Comparison of ENCODE assay signal across 8 cellular contexts in the genomic region with DNA sequence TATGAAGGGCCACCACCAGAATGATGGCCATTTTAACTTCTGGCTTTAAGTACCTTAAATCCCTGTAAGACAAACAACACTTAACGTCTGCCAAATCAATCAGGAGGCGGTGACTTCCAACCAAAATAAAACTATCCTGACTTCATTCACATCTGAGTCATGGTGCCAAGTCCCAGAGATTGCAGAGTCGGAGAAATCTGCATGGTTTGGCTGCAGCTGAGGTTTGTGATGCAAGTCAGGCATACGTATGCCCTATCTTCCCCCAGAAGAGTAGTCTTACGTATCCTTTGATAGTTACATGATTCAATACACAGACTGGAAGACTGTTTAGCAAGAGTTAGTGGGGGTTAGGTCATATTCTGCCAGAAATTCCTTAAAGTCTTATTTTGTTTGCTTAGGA. TPM values are rescaled to one million over a fixed set of nuclear protein-coding genes. Genes with fewer than 3 reads are reported as not detected.
A peak's percentile ranks its signal among the peaks of the same experiment; 100 is the strongest.
DNase-seq lines count a peak whose midpoint lies in the region; ATAC-seq, FAIRE-seq and TF ChIP-seq lines count a peak whose summit lies in the region.

No MANE protein-coding gene starts in this region.

- no peaks in the 10 kb centered on the region for H3K36me3 ChIP-seq in HAP-1 (replicated peaks)

- intact Hi-C loops in posterior vena cava (cut with DNase I): loop anchor here in 1 of 2 donors (5.0 kb wide), 1 partner anchor 187 kb away; no protein-coding TSS in a partner anchor

- peaks cover 11% of the 10 kb centered on the region for H3K4me1 ChIP-seq in HAP-1

- TF ChIP-seq CTCF in fibroblast of pulmonary artery (IDR thresholded peaks at IDR 0.05; ENCODE audit: low read length, missing control alignments): no peak

- in situ Hi-C loops in HAP-1 (cut with MboI; ENCODE audit: low sequenced_read_pairs): loop anchor here (5.0 kb wide), 1 partner anchor 143 kb away; no protein-coding TSS in a partner anchor

- ATAC-seq in HG03039 (IDR thresholded peaks at IDR 0.05; ENCODE audit: unreplicated experiment): no peak

- H3K27me3 ChIP-seq in HAP-1 (ENCODE audit: low read depth): no peaks in the 10 kb centered on the region

- H3K4me3 ChIP-seq in fibroblast of pulmonary artery (replicated peaks; ENCODE audit: low read depth, low read length) (peak overlapping the region; percentile 76), HAP-1 (no peak overlapping the region)

- peak; percentile 93 for DNase-seq in EH (ENCODE audit: low read depth)
- DNase-seq in RCC 7860 (ENCODE audit: low spot score): peak; percentile 65
- DNase-seq in fibroblast of pulmonary artery (ENCODE audit: low read depth): peak; percentile 99
- DNase-seq in posterior vena cava (ENCODE audit: low spot score): peak; percentile 86
- no peak for DNase-seq in hippocampal formation (lab: John Stamatoyannopoulos, UW)
- DNase-seq in HAP-1 (ENCODE audit: low spot score in 2 of 2): no peak
- no peak for DNase-seq in activated T-cell treated with anti-CD3 and anti-CD28 coated beads, Interleukin-2, amount 50 U/mL, for 1 hour

- H3K9me3 ChIP-seq in HAP-1: no peaks in the 10 kb centered on the region

- no peak for FAIRE-seq in RCC 7860 (lab: Jason Lieb, UNC)

RNA-seq across cellular contexts. Expression of a gene that starts 1.7 kb away (rescaled TPM):
- total RNA-seq in posterior vena cava: 10 to 100 TPM; 45.1 to 89.7 TPM

Comparison
In these comparisons a context has a peak if more than half of its experiments do, and no peak if none do; other contexts are left out.
1. DNase-seq: peak in EH (single experiment), RCC 7860 (single experiment), fibroblast of pulmonary artery (single experiment) and posterior vena cava (single experiment); none in hippocampal formation (0 of 2), HAP-1 (0 of 2) and activated T-cell treated with anti-CD3 and anti-CD28 coated beads, Interleukin-2, amount 50 U/mL, for 1 hour (single experiment).